15 cellular contexts compared by ENCODE assay signal in the genomic region with DNA sequence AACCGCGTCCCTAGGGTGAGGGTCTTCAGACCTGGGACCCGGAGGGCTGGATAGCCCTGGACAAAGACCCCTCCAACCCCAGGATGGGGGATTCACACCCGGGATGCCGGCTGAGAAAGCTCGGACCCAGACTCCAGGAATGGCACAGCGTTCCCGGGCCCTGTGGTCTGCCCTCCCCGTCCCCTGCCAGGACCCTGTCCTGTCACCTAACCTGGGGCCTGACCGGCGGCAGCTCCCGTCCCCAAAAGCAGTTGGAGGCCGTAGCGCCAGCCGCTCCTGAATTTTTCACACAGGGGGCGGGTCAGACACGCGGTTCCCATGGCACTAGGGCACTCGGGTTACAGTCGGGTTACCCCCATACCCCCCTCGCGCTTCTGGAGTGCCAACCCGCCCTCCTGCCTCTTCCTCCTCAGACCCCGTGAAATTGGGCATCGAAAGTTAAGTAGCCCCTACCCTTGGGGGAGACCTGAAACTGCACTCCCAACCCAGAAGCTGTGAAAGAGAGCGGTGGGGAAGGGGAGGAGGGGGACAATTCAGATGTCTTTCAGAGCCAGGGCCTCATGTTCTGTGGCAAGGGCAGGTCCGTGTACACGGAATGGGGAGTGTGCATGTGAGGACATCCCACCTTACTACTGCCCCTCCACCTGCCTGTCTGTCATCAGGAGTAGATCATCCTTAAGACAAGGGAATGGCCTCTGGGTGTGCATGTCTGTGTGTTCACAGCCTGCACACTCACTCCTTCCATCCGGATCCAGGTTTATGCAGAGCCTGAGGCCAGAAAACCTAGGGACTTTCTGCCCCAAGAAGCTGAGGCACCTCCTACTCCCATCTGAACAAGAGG. TPM values are rescaled to one million over a fixed set of nuclear protein-coding genes. Genes with fewer than 3 reads are reported as not detected.
DNase-seq lines count a peak whose midpoint lies in the region; ATAC-seq and TF ChIP-seq lines count a peak whose summit lies in the region.
"Had no signal": no experiment of that assay in that cellular context is flagged by ENCODE, and none has a peak within 500 bp of the region (broad histone marks: within the 10 kb centered on the region; RNA-seq: fewer than 3 reads in every experiment).

No MANE protein-coding gene starts in this region.

- peaks cover 67% of the 10 kb centered on the region for H3K27me3 Mint-ChIP-seq in WTC11 (ENCODE audit: low read depth)
- peaks cover 40% of the 10 kb centered on the region for H3K27me3 Mint-ChIP-seq in activated CD8-positive, alpha-beta T cell treated with anti-CD3 and anti-CD28 coated beads, Interleukin-2, amount 10 ng/mL, durations not matched to agents 7 days and 5 days (ENCODE audit: low read depth)

- H3K27me3 ChIP-seq in right cardiac atrium (ENCODE audit: control insufficient read depth, insufficient read depth), result no peaks in the 10 kb centered on the region

- no peak for TF ChIP-seq CTCF in AG10803 (conservative IDR thresholded peaks at IDR 0.05; ENCODE audit: low read length)
- TF ChIP-seq CTCF in WTC11 (IDR thresholded peaks at IDR 0.05), result no peak

- CTCF ChIA-PET in WTC11 (lab: Charles Lee), result interaction anchor here (0.5 to 1.6 kb wide), 3 partner anchors 15 to 159 kb away, joined by 3 to 6 read pairs (median 4); no protein-coding TSS in a partner anchor
- CTCF ChIA-PET in activated CD8-positive, alpha-beta T cell treated with anti-CD3 and anti-CD28 coated beads, Interleukin-2, amount 10 ng/mL, durations not matched to agents 7 days and 5 days (lab: Charles Lee), result no interaction called here

- H3K4me1 Mint-ChIP-seq in WTC11, result no peaks in the 10 kb centered on the region
- peaks cover 3% of the 10 kb centered on the region for H3K4me1 Mint-ChIP-seq in activated CD8-positive, alpha-beta T cell treated with anti-CD3 and anti-CD28 coated beads, Interleukin-2, amount 10 ng/mL, durations not matched to agents 7 days and 5 days (ENCODE audit: low read depth)

- no peaks in the 10 kb centered on the region for H3K9me3 ChIP-seq in right cardiac atrium (ENCODE audit: control insufficient read depth, low read length)

- peaks cover 43% of the 10 kb centered on the region for H3K36me3 Mint-ChIP-seq in WTC11
- no peaks in the 10 kb centered on the region for H3K36me3 Mint-ChIP-seq in activated CD8-positive, alpha-beta T cell treated with anti-CD3 and anti-CD28 coated beads, Interleukin-2, amount 10 ng/mL, durations not matched to agents 7 days and 5 days (ENCODE audit: low read depth)

- POLR2A ChIA-PET in WTC11 (lab: Charles Lee), result no interaction called here
- POLR2A ChIA-PET in activated CD8-positive, alpha-beta T cell treated with anti-CD3 and anti-CD28 coated beads, Interleukin-2, amount 10 ng/mL, durations not matched to agents 7 days and 5 days (lab: Charles Lee), result no interaction called here

- intact Hi-C loops in right cardiac atrium (cut with DNase I), result no loop called here

- no peak overlapping the region for H3K27ac ChIP-seq in right cardiac atrium (ENCODE audit: low read length)

- no peak for DNase-seq in AG10803 (ENCODE audit: low read depth)
- DNase-seq in WTC11 (ENCODE audit: low spot score), result no peak
- DNase-seq in right cardiac atrium, result peak; percentile 27 to 67 (median 64)
- peak; percentile 21 for DNase-seq in retina
- no peak for DNase-seq in activated CD8-positive, alpha-beta T cell treated with anti-CD3 and anti-CD28 coated beads, Interleukin-2, amount 10 ng/mL, durations not matched to agents 7 days and 5 days
- no peak for DNase-seq in epidermal melanocyte (ENCODE audit: insufficient read length, low spot score)
- DNase-seq in putamen (ENCODE audit: low spot score), result no peak
- DNase-seq: activated CD4-positive, alpha-beta T cell treated with anti-CD3 and anti-CD28 coated beads, Interleukin-2, amount 50 U/mL, for 1 hour; activated naive CD4-positive, alpha-beta T cell; AML-193; naive thymus-derived CD4-positive, alpha-beta T cell; NCI-H146; stimulated activated naive CD4-positive, alpha-beta T cell treated with Interleukin-2 at 50 U/mL for 16 hours had no signal

- WGBS in right cardiac atrium, result 6% methylated on average over 29 of the region's 29 CpGs

- ATAC-seq in WTC11 (peak; percentile 26), right cardiac atrium (peak; percentile 39 to 52), HG03196 (IDR thresholded peaks at IDR 0.05; ENCODE audit: unreplicated experiment) (no peak)
- ATAC-seq in activated CD8-positive, alpha-beta T cell treated with anti-CD3 and anti-CD28 coated beads, Interleukin-2, amount 10 ng/mL, durations not matched to agents 7 days and 5 days, result no peak

- no peak overlapping the region for H3K27ac Mint-ChIP-seq in WTC11
- no peak overlapping the region for H3K27ac Mint-ChIP-seq in activated CD8-positive, alpha-beta T cell treated with anti-CD3 and anti-CD28 coated beads, Interleukin-2, amount 10 ng/mL, durations not matched to agents 7 days and 5 days
- H3K27ac Mint-ChIP-seq: naive thymus-derived CD4-positive, alpha-beta T cell had no signal

- H3K4me3 ChIP-seq in AG10803 (ENCODE audit: low read length), result peak overlapping the region; percentile 3
- H3K4me3 ChIP-seq in right cardiac atrium (ENCODE audit: low read length), result peak overlapping the region; percentile 46

- peaks cover 3% of the 10 kb centered on the region for H3K4me1 ChIP-seq in right cardiac atrium (ENCODE audit: control insufficient read depth, insufficient read depth, low read length)

- H3K9me3 Mint-ChIP-seq in WTC11, result peaks cover 45% of the 10 kb centered on the region
- no peaks in the 10 kb centered on the region for H3K9me3 Mint-ChIP-seq in activated CD8-positive, alpha-beta T cell treated with anti-CD3 and anti-CD28 coated beads, Interleukin-2, amount 10 ng/mL, durations not matched to agents 7 days and 5 days (ENCODE audit: insufficient read depth)
- H3K9me3 Mint-ChIP-seq: dendritic cell treated with granulocyte-macrophage colony-stimulating factor and Interleukin-4, amounts not matched to agents 40 ng/mL and 50 ng/mL, for 4 days had no signal

- H3K4me3 Mint-ChIP-seq in WTC11, result peak overlapping the region; percentile 27; the same call in 1 of the 2 replicates
- no peak overlapping the region for H3K4me3 Mint-ChIP-seq in activated CD8-positive, alpha-beta T cell treated with anti-CD3 and anti-CD28 coated beads, Interleukin-2, amount 10 ng/mL, durations not matched to agents 7 days and 5 days

TF ChIP-seq in WTC11, 78 proteins besides CTCF, POLR2A, EP300 and RAD21 (continues in another document):
- TF ChIP-seq ELF4 (CRISPR knock-in tag; IDR thresholded peaks at IDR 0.05; ENCODE audit: low read depth) (no peak), CDX4 (CRISPR knock-in tag; IDR thresholded peaks at IDR 0.05; ENCODE audit: borderline replicate concordance) (no peak), ZSCAN18 (CRISPR knock-in tag; IDR thresholded peaks at IDR 0.05) (no peak)
- TF ChIP-seq, protein P1, sequence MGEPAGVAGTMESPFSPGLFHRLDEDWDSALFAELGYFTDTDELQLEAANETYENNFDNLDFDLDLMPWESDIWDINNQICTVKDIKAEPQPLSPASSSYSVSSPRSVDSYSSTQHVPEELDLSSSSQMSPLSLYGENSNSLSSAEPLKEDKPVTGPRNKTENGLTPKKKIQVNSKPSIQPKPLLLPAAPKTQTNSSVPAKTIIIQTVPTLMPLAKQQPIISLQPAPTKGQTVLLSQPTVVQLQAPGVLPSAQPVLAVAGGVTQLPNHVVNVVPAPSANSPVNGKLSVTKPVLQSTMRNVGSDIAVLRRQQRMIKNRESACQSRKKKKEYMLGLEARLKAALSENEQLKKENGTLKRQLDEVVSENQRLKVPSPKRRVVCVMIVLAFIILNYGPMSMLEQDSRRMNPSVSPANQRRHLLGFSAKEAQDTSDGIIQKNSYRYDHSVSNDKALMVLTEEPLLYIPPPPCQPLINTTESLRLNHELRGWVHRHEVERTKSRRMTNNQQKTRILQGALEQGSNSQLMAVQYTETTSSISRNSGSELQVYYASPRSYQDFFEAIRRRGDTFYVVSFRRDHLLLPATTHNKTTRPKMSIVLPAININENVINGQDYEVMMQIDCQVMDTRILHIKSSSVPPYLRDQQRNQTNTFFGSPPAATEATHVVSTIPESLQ (CRISPR knock-in tag; IDR thresholded peaks at IDR 0.05), result no peak

RNA-seq across cellular contexts. Expression of gene REM1, which starts 0.6 kb away (rescaled TPM):
- not detected in 3 replicates for total RNA-seq in WTC11 (2021)
- total RNA-seq in right cardiac atrium, result 1 to 10 TPM; 1.6 to 2.9 (median 2.5) TPM
- 2.9 TPM for polyA plus RNA-seq in right cardiac atrium
- not detected for total RNA-seq in activated CD8-positive, alpha-beta T cell treated with anti-CD3 and anti-CD28 coated beads, Interleukin-2, amount 10 ng/mL, durations not matched to agents 7 days and 5 days
- total RNA-seq: naive thymus-derived CD4-positive, alpha-beta T cell had no signal
- polyA plus RNA-seq: naive thymus-derived CD4-positive, alpha-beta T cell had no signal

RNA-seq across cellular contexts. Expression of gene DEFB124, which starts 0.8 kb away (rescaled TPM):
- total RNA-seq in WTC11 (2021) (not detected in 3 replicates), right cardiac atrium (not detected)
- not detected for polyA plus RNA-seq in right cardiac atrium
- not detected for total RNA-seq in activated CD8-positive, alpha-beta T cell treated with anti-CD3 and anti-CD28 coated beads, Interleukin-2, amount 10 ng/mL, durations not matched to agents 7 days and 5 days
- total RNA-seq: naive thymus-derived CD4-positive, alpha-beta T cell had no signal
- polyA plus RNA-seq: naive thymus-derived CD4-positive, alpha-beta T cell had no signal

RNA-seq across cellular contexts. Expression of gene DEFB123, which starts 35.3 kb away (rescaled TPM):
- total RNA-seq in WTC11 (2021) (not detected in 3 replicates), right cardiac atrium (not detected)
- polyA plus RNA-seq in right cardiac atrium, result not detected
- total RNA-seq in activated CD8-positive, alpha-beta T cell treated with anti-CD3 and anti-CD28 coated beads, Interleukin-2, amount 10 ng/mL, durations not matched to agents 7 days and 5 days, result not detected
- total RNA-seq: naive thymus-derived CD4-positive, alpha-beta T cell had no signal
- polyA plus RNA-seq: naive thymus-derived CD4-positive, alpha-beta T cell had no signal

RNA-seq across cellular contexts. Expression of gene HM13, which starts 38.5 kb away (rescaled TPM):
- total RNA-seq in WTC11 (2021) (93.3 to 103 TPM (median 101 TPM) in 3 replicates), right cardiac atrium (10 to 100 TPM; 40.0 to 80.2 (median 62.1) TPM)
- 47.8 TPM for polyA plus RNA-seq in right cardiac atrium
- total RNA-seq in activated CD8-positive, alpha-beta T cell treated with anti-CD3 and anti-CD28 coated beads, Interleukin-2, amount 10 ng/mL, durations not matched to agents 7 days and 5 days, result 100 to 1,000 TPM; 117 to 127 TPM

Comparison
In these comparisons a context has a peak if more than half of its experiments do, and no peak if none do; other contexts are left out.
1. DNase-seq: peak in right cardiac atrium (3 of 3) and retina (single experiment); none in AG10803 (single experiment), WTC11 (single experiment), activated CD8-positive, alpha-beta T cell treated with anti-CD3 and anti-CD28 coated beads, Interleukin-2, amount 10 ng/mL, durations not matched to agents 7 days and 5 days (single experiment), epidermal melanocyte (single experiment) and putamen (single experiment).
2. ATAC-seq: peak in WTC11 (single experiment) and right cardiac atrium (2 of 2); none in activated CD8-positive, alpha-beta T cell treated with anti-CD3 and anti-CD28 coated beads, Interleukin-2, amount 10 ng/mL, durations not matched to agents 7 days and 5 days (single experiment) and HG03196 (single experiment).